In genomic region chrX:109967151-109967550, GRCh38 we compare ENCODE assay signal across 23 cellular contexts.
"Had no signal": no experiment of that assay in that cellular context is flagged by ENCODE, and none has a peak within 500 bp of the region (broad histone marks: within the 10 kb centered on the region; RNA-seq: fewer than 3 reads in every experiment).

No MANE protein-coding gene starts in this region.

- H3K27me3 ChIP-seq: esophagus squamous epithelium, left lung, tibial artery had no signal

- H3K27me3 Mint-ChIP-seq: activated CD4-positive, alpha-beta memory T cell treated with anti-CD3 and anti-CD28 coated beads, Interleukin-2, amount 10 ng/mL, durations not matched to agents 7 days and 5 days; activated CD8-positive, alpha-beta memory T cell treated with anti-CD3 and anti-CD28 coated beads, Interleukin-2, amount 10 ng/mL, durations not matched to agents 7 days and 5 days; activated naive CD8-positive, alpha-beta T cell treated with anti-CD3 and anti-CD28 coated beads for 36 hours; activated T-helper 17 cell treated with anti-CD3 and anti-CD28 coated beads, Interleukin-2, amount 50 U/mL, for 72 hours; central memory CD8-positive, alpha-beta T cell; dendritic cell treated with granulocyte-macrophage colony-stimulating factor and Interleukin-4, amounts not matched to agents 40 ng/mL and 50 ng/mL, for 4 days had no signal

- H3K4me1 Mint-ChIP-seq: activated naive CD8-positive, alpha-beta T cell treated with anti-CD3 and anti-CD28 coated beads for 36 hours; activated T-helper 17 cell treated with anti-CD3 and anti-CD28 coated beads, Interleukin-2, amount 50 U/mL, for 72 hours; central memory CD8-positive, alpha-beta T cell; neural crest cell had no signal

- H3K36me3 ChIP-seq: esophagus squamous epithelium, left lung, tibial artery had no signal

- H3K9me3 ChIP-seq: esophagus squamous epithelium, left lung, tibial artery had no signal

- DNase-seq: activated CD4-positive, alpha-beta memory T cell treated with anti-CD3 and anti-CD28 coated beads, Interleukin-2, amount 10 ng/mL, durations not matched to agents 7 days and 5 days; activated CD4-positive, alpha-beta T cell treated with anti-CD3 and anti-CD28 coated beads for 48 hours; activated CD4-positive, CD25-positive, alpha-beta regulatory T cell; activated CD8-positive, alpha-beta memory T cell treated with anti-CD3 and anti-CD28 coated beads, Interleukin-2, amount 10 ng/mL, durations not matched to agents 7 days and 5 days; activated naive CD4-positive, alpha-beta T cell; activated naive CD8-positive, alpha-beta T cell treated with anti-CD3 and anti-CD28 coated beads for 36 hours; amygdala; effector CD8-positive, alpha-beta T cell; esophagus squamous epithelium; hypothalamus; left lung; retina; stimulated activated CD4-positive, alpha-beta T cell treated with anti-CD3 and anti-CD28 coated beads, Interleukin-12 subunit alpha, Interleukin-12 subunit beta, amount 100 ng/mL, for 4 hours; stimulated activated CD4-positive, alpha-beta T cell treated with anti-CD3 and anti-CD28 coated beads, Interleukin-1b, Interleukin-23, amount 100 ng/mL, for 48 hours; stimulated activated naive CD8-positive, alpha-beta T cell treated with anti-CD3 and anti-CD28 coated beads, Interleukin-15, Interleukin-2, amounts not matched to agents 100 U/mL and 50 U/mL, for 24 hours; substantia nigra; tibial artery had no signal

- H3K36me3 Mint-ChIP-seq: activated CD8-positive, alpha-beta memory T cell treated with anti-CD3 and anti-CD28 coated beads, Interleukin-2, amount 10 ng/mL, durations not matched to agents 7 days and 5 days; activated naive CD8-positive, alpha-beta T cell treated with anti-CD3 and anti-CD28 coated beads for 36 hours; brain had no signal

- H3K27ac ChIP-seq: esophagus squamous epithelium, left lung, tibial artery had no signal

- H3K4me3 ChIP-seq: esophagus squamous epithelium, left lung, tibial artery had no signal

- H3K9me3 Mint-ChIP-seq: activated CD4-positive, alpha-beta memory T cell treated with anti-CD3 and anti-CD28 coated beads, Interleukin-2, amount 10 ng/mL, durations not matched to agents 7 days and 5 days; activated naive CD8-positive, alpha-beta T cell treated with anti-CD3 and anti-CD28 coated beads for 36 hours; activated T-helper 17 cell treated with anti-CD3 and anti-CD28 coated beads, Interleukin-2, amount 50 U/mL, for 72 hours; brain; central memory CD8-positive, alpha-beta T cell; dendritic cell treated with granulocyte-macrophage colony-stimulating factor and Interleukin-4, amounts not matched to agents 40 ng/mL and 50 ng/mL, for 4 days; neural crest cell; T-helper 2 cell treated with Interferon-gamma antibody and Interleukin-4, amounts not matched to agents 5 μg/mL and 100 μg/mL, for 36 hours had no signal

- ATAC-seq: activated CD8-positive, alpha-beta memory T cell treated with anti-CD3 and anti-CD28 coated beads, Interleukin-2, amount 10 ng/mL, durations not matched to agents 7 days and 5 days; activated T-helper 17 cell treated with anti-CD3 and anti-CD28 coated beads, Interleukin-2, amount 50 U/mL, for 72 hours; left lung; stimulated activated naive CD8-positive, alpha-beta T cell treated with anti-CD3 and anti-CD28 coated beads, Interleukin-15, Interleukin-2, amounts not matched to agents 100 U/mL and 50 U/mL, for 24 hours had no signal

- H3K4me3 Mint-ChIP-seq: activated CD4-positive, alpha-beta memory T cell treated with anti-CD3 and anti-CD28 coated beads, Interleukin-2, amount 10 ng/mL, durations not matched to agents 7 days and 5 days; activated CD8-positive, alpha-beta memory T cell treated with anti-CD3 and anti-CD28 coated beads, Interleukin-2, amount 10 ng/mL, durations not matched to agents 7 days and 5 days; activated naive CD8-positive, alpha-beta T cell treated with anti-CD3 and anti-CD28 coated beads for 36 hours; activated T-helper 17 cell treated with anti-CD3 and anti-CD28 coated beads, Interleukin-2, amount 50 U/mL, for 72 hours; brain; central memory CD8-positive, alpha-beta T cell; dendritic cell treated with granulocyte-macrophage colony-stimulating factor and Interleukin-4, amounts not matched to agents 40 ng/mL and 50 ng/mL, for 4 days; neural crest cell; T-helper 2 cell treated with Interferon-gamma antibody and Interleukin-4, amounts not matched to agents 5 μg/mL and 100 μg/mL, for 36 hours had no signal

- H3K4me1 ChIP-seq: esophagus squamous epithelium, left lung, tibial artery had no signal

- H3K27ac Mint-ChIP-seq: activated CD4-positive, alpha-beta memory T cell treated with anti-CD3 and anti-CD28 coated beads, Interleukin-2, amount 10 ng/mL, durations not matched to agents 7 days and 5 days; activated CD8-positive, alpha-beta memory T cell treated with anti-CD3 and anti-CD28 coated beads, Interleukin-2, amount 10 ng/mL, durations not matched to agents 7 days and 5 days; activated naive CD8-positive, alpha-beta T cell treated with anti-CD3 and anti-CD28 coated beads for 36 hours; activated T-helper 17 cell treated with anti-CD3 and anti-CD28 coated beads, Interleukin-2, amount 50 U/mL, for 72 hours; brain; dendritic cell treated with granulocyte-macrophage colony-stimulating factor and Interleukin-4, amounts not matched to agents 40 ng/mL and 50 ng/mL, for 4 days; T-helper 2 cell treated with Interferon-gamma antibody and Interleukin-4, amounts not matched to agents 5 μg/mL and 100 μg/mL, for 36 hours had no signal
